ENCODE assay signal across 14 cellular contexts in genomic region chr16:71675380-71675779, GRCh38. TPM values are rescaled to one million over a fixed set of nuclear protein-coding genes. Genes with fewer than 3 reads are reported as not detected.
A peak's percentile ranks its signal among the peaks of the same experiment; 100 is the strongest.
DNase-seq lines count a peak whose midpoint lies in the region; ATAC-seq and TF ChIP-seq lines count a peak whose summit lies in the region.
"Had no signal": no experiment of that assay in that cellular context is flagged by ENCODE, and none has a peak within 500 bp of the region (broad histone marks: within the 10 kb centered on the region; RNA-seq: fewer than 3 reads in every experiment).

No MANE protein-coding gene starts in this region.

- H3K9ac ChIP-seq in adipocyte (ENCODE audit: low read length), result no peak overlapping the region
- H3K9ac ChIP-seq: BLaER1 had no signal

- no peak for ATAC-seq in HG03571 (IDR thresholded peaks at IDR 0.05; ENCODE audit: unreplicated experiment)
- ATAC-seq: K562 had no signal

- no peaks in the 10 kb centered on the region for H3K4me1 ChIP-seq in adipocyte (ENCODE audit: control insufficient read depth, insufficient read depth, low read length)
- H3K4me1 ChIP-seq: BLaER1, HAP-1 had no signal

- DNase-seq in H4 (ENCODE audit: low spot score) (peak; percentile 4), adipocyte (ENCODE audit: low read depth) (peak; percentile 17), fibroblast of villous mesenchyme (ENCODE audit: low read depth) (peak; percentile 48), activated gamma-delta T cell (lab: John Stamatoyannopoulos, UW) (no peak), SW480 (ENCODE audit: low spot score) (no peak)
- DNase-seq: ACHN; CD4-positive, alpha-beta memory T cell; DMS153; DMS79; GF-D8 had no signal

- H3K9me3 ChIP-seq in adipocyte (ENCODE audit: control insufficient read depth, low read length), result peaks cover 2% of the 10 kb centered on the region
- H3K9me3 ChIP-seq: BLaER1, HAP-1 had no signal

- H3K27me3 ChIP-seq in adipocyte (replicated peaks; ENCODE audit: control insufficient read depth, insufficient read depth, low read length), result no peaks in the 10 kb centered on the region
- H3K27me3 ChIP-seq: BLaER1 had no signal

- H3K36me3 ChIP-seq in adipocyte (ENCODE audit: control insufficient read depth, insufficient read depth, low read length, severe bottlenecking), result peaks cover 86% of the 10 kb centered on the region

- TF ChIP-seq CTCF in fibroblast of villous mesenchyme (IDR thresholded peaks at IDR 0.05; ENCODE audit: insufficient read depth, low read depth, low read length), result no peak

- no peak overlapping the region for H3K4me3 ChIP-seq in adipocyte (ENCODE audit: low read length)
- no peak overlapping the region for H3K4me3 ChIP-seq in fibroblast of villous mesenchyme (ENCODE audit: low read depth, low read length)
- H3K4me3 ChIP-seq: BLaER1, HAP-1, K562 had no signal

RNA-seq across cellular contexts. Expression of gene PHLPP2, which starts 49.1 kb away (rescaled TPM):
- 1.8 and 3.8 TPM in 2 replicates for total RNA-seq in H4 (2014; rRNA removed; shearing (Covaris generic))
- 13.2 and 17.3 TPM in 2 replicates for total RNA-seq in fibroblast of villous mesenchyme

RNA-seq across cellular contexts. Expression of gene MARVELD3, which starts 49.4 kb away (rescaled TPM):
- not detected in 2 replicates for total RNA-seq in H4 (2014; rRNA removed; shearing (Covaris generic))
- total RNA-seq in fibroblast of villous mesenchyme, result under 0.01 TPM in 1 of 2 replicates, not detected in the other
- total RNA-seq: CD4-positive, alpha-beta memory T cell; K562 had no signal

Comparison
In these comparisons a context has a peak if more than half of its experiments do, and no peak if none do; other contexts are left out.
1. DNase-seq: peak in H4 (single experiment), adipocyte (single experiment) and fibroblast of villous mesenchyme (single experiment); none in activated gamma-delta T cell (single experiment) and SW480 (single experiment).